In the genomic region with DNA sequence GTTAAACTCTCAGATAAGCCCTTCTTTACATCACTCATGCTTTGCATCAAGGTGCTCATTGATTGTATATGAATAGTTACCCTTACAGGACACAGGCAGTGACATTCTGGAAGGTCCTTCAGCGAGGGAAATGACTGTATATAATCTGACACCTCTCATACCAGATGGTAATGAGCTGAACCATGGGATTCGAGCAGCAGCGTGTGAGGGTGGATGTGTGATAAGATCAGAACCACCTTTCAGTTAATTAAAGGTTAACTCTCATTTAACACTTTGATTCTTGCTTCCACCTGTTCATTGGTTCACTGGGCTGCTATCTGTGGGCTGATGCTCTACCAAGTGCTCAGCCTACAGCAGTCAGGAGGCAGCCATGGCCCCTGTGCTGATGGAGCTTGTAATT, we compare ENCODE assay signal across 13 cellular contexts. TPM values are rescaled to one million over a fixed set of nuclear protein-coding genes. Genes with fewer than 3 reads are reported as not detected.
DNase-seq lines count a peak whose midpoint lies in the region; ATAC-seq and TF ChIP-seq lines count a peak whose summit lies in the region.
"Had no signal": no experiment of that assay in that cellular context is flagged by ENCODE, and none has a peak within 500 bp of the region (broad histone marks: within the 10 kb centered on the region; RNA-seq: fewer than 3 reads in every experiment).

No MANE protein-coding gene starts in this region.

- H3K4me3 ChIP-seq in ACC112 (ENCODE audit: low read depth, low read length) = no peak overlapping the region
- H3K4me3 ChIP-seq: esophagus squamous epithelium, skin epidermis had no signal

- peak; percentile 34 for ATAC-seq in activated CD8-positive, alpha-beta T cell treated with anti-CD3 and anti-CD28 coated beads, Interleukin-2, amount 10 ng/mL, durations not matched to agents 7 days and 5 days

- H3K36me3 ChIP-seq in ACC112 (ENCODE audit: insufficient read depth, low read length) = no peaks in the 10 kb centered on the region

- no peaks in the 10 kb centered on the region for H3K9me3 Mint-ChIP-seq in activated CD8-positive, alpha-beta T cell treated with anti-CD3 and anti-CD28 coated beads, Interleukin-2, amount 10 ng/mL, durations not matched to agents 7 days and 5 days (ENCODE audit: insufficient read depth)
- H3K9me3 Mint-ChIP-seq in mesothelial cell of epicardium (no peaks in the 10 kb centered on the region), glutamatergic neuron (ENCODE audit: unreplicated experiment) (peaks cover 1% of the 10 kb centered on the region)
- H3K9me3 Mint-ChIP-seq: IgD-negative memory B cell had no signal

- peaks cover 85% of the 10 kb centered on the region for H3K36me3 Mint-ChIP-seq in activated CD8-positive, alpha-beta T cell treated with anti-CD3 and anti-CD28 coated beads, Interleukin-2, amount 10 ng/mL, durations not matched to agents 7 days and 5 days (ENCODE audit: low read depth)
- peaks cover 13% of the 10 kb centered on the region for H3K36me3 Mint-ChIP-seq in mesothelial cell of epicardium
- H3K36me3 Mint-ChIP-seq in glutamatergic neuron (ENCODE audit: unreplicated experiment) = no peaks in the 10 kb centered on the region

- no peaks in the 10 kb centered on the region for H3K27me3 ChIP-seq in ACC112 (ENCODE audit: insufficient read depth, low read length)
- H3K27me3 ChIP-seq: esophagus squamous epithelium had no signal

- TF ChIP-seq CTCF in mesothelial cell of epicardium (IDR thresholded peaks at IDR 0.05; ENCODE audit: unreplicated experiment) (no peak), glutamatergic neuron (IDR thresholded peaks at IDR 0.05; ENCODE audit: partially characterized antibody, unreplicated experiment) (no peak)

- H3K4me1 Mint-ChIP-seq in activated CD8-positive, alpha-beta T cell treated with anti-CD3 and anti-CD28 coated beads, Interleukin-2, amount 10 ng/mL, durations not matched to agents 7 days and 5 days (ENCODE audit: low read depth) = peaks cover 91% of the 10 kb centered on the region
- peaks cover 40% of the 10 kb centered on the region for H3K4me1 Mint-ChIP-seq in mesothelial cell of epicardium
- H3K4me1 Mint-ChIP-seq in glutamatergic neuron (ENCODE audit: low read depth, unreplicated experiment) = peaks cover under 1% of the 10 kb centered on the region

- H3K4me3 Mint-ChIP-seq in activated CD8-positive, alpha-beta T cell treated with anti-CD3 and anti-CD28 coated beads, Interleukin-2, amount 10 ng/mL, durations not matched to agents 7 days and 5 days = no peak overlapping the region
- H3K4me3 Mint-ChIP-seq in mesothelial cell of epicardium (no peak overlapping the region), glutamatergic neuron (ENCODE audit: unreplicated experiment) (no peak overlapping the region)
- H3K4me3 Mint-ChIP-seq: IgD-negative memory B cell had no signal

- DNase-seq in DMS 273 treated with DMSO at 0.1 percent for 48 hours (lab: John Stamatoyannopoulos, UW) (peak; percentile 25), mesothelial cell of epicardium (ENCODE audit: low spot score in 2 of 2, unreplicated experiment in 2 of 2) (no peak), glutamatergic neuron (no peak), NCI-H526 treated with DMSO at 0.1 percent for 48 hours (lab: John Stamatoyannopoulos, UW) (no peak), medulla oblongata (ENCODE audit: extremely low spot score) (no peak), hippocampal formation (lab: John Stamatoyannopoulos, UW) (no peak)
- no peak for DNase-seq in activated CD8-positive, alpha-beta T cell treated with anti-CD3 and anti-CD28 coated beads, Interleukin-2, amount 10 ng/mL, durations not matched to agents 7 days and 5 days
- DNase-seq: central memory CD4-positive, alpha-beta T cell; esophagus squamous epithelium; NCI-H2029 had no signal

- no peaks in the 10 kb centered on the region for H3K27me3 Mint-ChIP-seq in activated CD8-positive, alpha-beta T cell treated with anti-CD3 and anti-CD28 coated beads, Interleukin-2, amount 10 ng/mL, durations not matched to agents 7 days and 5 days (ENCODE audit: low read depth)
- H3K27me3 Mint-ChIP-seq in mesothelial cell of epicardium (ENCODE audit: low read depth) (no peaks in the 10 kb centered on the region), glutamatergic neuron (ENCODE audit: unreplicated experiment) (no peaks in the 10 kb centered on the region)
- H3K27me3 Mint-ChIP-seq: IgD-negative memory B cell had no signal

- POLR2A ChIA-PET in activated CD8-positive, alpha-beta T cell treated with anti-CD3 and anti-CD28 coated beads, Interleukin-2, amount 10 ng/mL, durations not matched to agents 7 days and 5 days (lab: Charles Lee) = interaction anchor here (1.0 to 3.6 kb wide), 3 partner anchors 9 to 23 kb away, joined by 4 to 22 read pairs (median 7); a partner anchor contains a TSS

- peaks cover 67% of the 10 kb centered on the region for H3K4me1 ChIP-seq in ACC112 (ENCODE audit: control insufficient read depth, insufficient read depth, low read length, unreplicated experiment)

- no peak overlapping the region for H2AFZ ChIP-seq in ACC112 (ENCODE audit: low read length, unreplicated experiment)

- H3K27ac ChIP-seq in ACC112 (ENCODE audit: low read depth, low read length) = peak overlapping the region; percentile 99

- CTCF ChIA-PET in activated CD8-positive, alpha-beta T cell treated with anti-CD3 and anti-CD28 coated beads, Interleukin-2, amount 10 ng/mL, durations not matched to agents 7 days and 5 days (lab: Charles Lee) = interaction anchor here (1.0 to 1.4 kb wide), 2 partner anchors 23 to 36 kb away, joined by 5 read pairs; no protein-coding TSS in a partner anchor

- peaks cover 8% of the 10 kb centered on the region for H3K79me2 ChIP-seq in ACC112 (ENCODE audit: control insufficient read depth, insufficient read depth, low read length, unreplicated experiment)

- peak overlapping the region; percentile 83 for H3K27ac Mint-ChIP-seq in activated CD8-positive, alpha-beta T cell treated with anti-CD3 and anti-CD28 coated beads, Interleukin-2, amount 10 ng/mL, durations not matched to agents 7 days and 5 days
- H3K27ac Mint-ChIP-seq in mesothelial cell of epicardium (peak overlapping the region; percentile 64), glutamatergic neuron (ENCODE audit: unreplicated experiment) (no peak overlapping the region)
- H3K27ac Mint-ChIP-seq: IgD-negative memory B cell had no signal

RNA-seq across cellular contexts. Expression of a gene that starts 24.2 kb away (rescaled TPM):
- 10 to 100 TPM; 64.9 to 69.5 TPM for total RNA-seq in activated CD8-positive, alpha-beta T cell treated with anti-CD3 and anti-CD28 coated beads, Interleukin-2, amount 10 ng/mL, durations not matched to agents 7 days and 5 days
- total RNA-seq in mesothelial cell of epicardium (25.5 to 28.6 TPM (median 27.4 TPM) in 3 replicates), glutamatergic neuron (ENCODE audit: unreplicated experiment) (0.71 TPM)

Comparison
In these comparisons a context has a peak if more than half of its experiments do, and no peak if none do; other contexts are left out.
1. RNA of a gene that starts 24.2 kb away (total RNA-seq): 64.9 to 69.5 TPM in activated CD8-positive, alpha-beta T cell treated with anti-CD3 and anti-CD28 coated beads, Interleukin-2, amount 10 ng/mL, durations not matched to agents 7 days and 5 days and 25.5 to 28.6 TPM in mesothelial cell of epicardium; 0.71 TPM in glutamatergic neuron (single experiment); every median in the first group is over 10 times any median in the second.